In the genomic region with DNA sequence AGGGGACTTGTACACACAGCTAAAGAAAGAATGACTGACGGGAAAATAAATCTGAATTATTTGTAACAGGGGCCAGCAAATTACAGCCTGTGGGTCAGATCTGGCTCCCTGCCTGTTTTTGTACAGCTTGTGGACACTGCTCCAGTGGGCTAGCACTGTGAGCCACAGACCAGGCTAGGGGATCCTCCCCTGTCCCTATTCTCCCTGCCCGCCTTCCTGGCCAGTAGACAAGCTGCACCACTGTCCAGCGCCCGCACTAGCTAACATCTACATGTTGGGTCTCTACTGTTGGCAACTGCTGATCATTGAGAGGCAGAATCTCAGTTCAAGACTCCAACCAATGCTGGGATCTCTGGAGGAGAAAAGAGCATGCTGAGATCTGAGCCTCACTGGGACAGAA, we compare ENCODE assay signal across 27 cellular contexts. TPM values are rescaled to one million over a fixed set of nuclear protein-coding genes. Genes with fewer than 3 reads are reported as not detected.
DNase-seq lines count a peak whose midpoint lies in the region; ATAC-seq and TF ChIP-seq lines count a peak whose summit lies in the region.
"Had no signal": no experiment of that assay in that cellular context is flagged by ENCODE, and none has a peak within 500 bp of the region (broad histone marks: within the 10 kb centered on the region; RNA-seq: fewer than 3 reads in every experiment).

No MANE protein-coding gene starts in this region.

- DNase-seq in MCF 10A (ENCODE audit: unreplicated experiment) (no peak), mammary epithelial cell (no peak), endothelial cell (ENCODE audit: low spot score) (no peak), smooth muscle cell (lab: John Stamatoyannopoulos, UW; ENCODE audit: unreplicated experiment) (no peak), transverse colon (no peak), adrenal gland (no peak)
- no peak for DNase-seq in activated CD8-positive, alpha-beta T cell treated with anti-CD3 and anti-CD28 coated beads, Interleukin-2, amount 10 ng/mL, durations not matched to agents 7 days and 5 days
- DNase-seq: activated CD4-positive, alpha-beta T cell treated with anti-CD3 and anti-CD28 coated beads for 4 hours; activated T-cell treated with anti-CD3 and anti-CD28 coated beads, Interleukin-2, amount 50 U/mL, for 48 hours; amygdala; CD4-positive, alpha-beta memory T cell; foreskin keratinocyte; kidney; mesendoderm; naive thymus-derived CD8-positive, alpha-beta T cell; NCI-H1417 treated with DMSO at 0.1 percent for 48 hours; NCI-H510A treated with DMSO at 0.1 percent for 48 hours; posterior cingulate gyrus; SW 1271 had no signal

- H3K4me3 ChIP-seq in mammary epithelial cell (replicated peaks in 1 of 3; ENCODE audit: insufficient read depth in 1 of 3, low read depth in 2 of 3, low read length in 3 of 3): no peak overlapping the region
- no peak overlapping the region for H3K4me3 ChIP-seq in smooth muscle cell
- no peak overlapping the region for H3K4me3 ChIP-seq in transverse colon
- H3K4me3 ChIP-seq in adrenal gland: no peak overlapping the region
- H3K4me3 ChIP-seq: cardiac muscle cell, skin epidermis had no signal

- no peaks in the 10 kb centered on the region for H3F3A ChIP-seq in smooth muscle cell (ENCODE audit: low read depth)

- dilution Hi-C loops in mammary epithelial cell (cut with HindIII; ENCODE audit: low sequenced_read_pairs): loop anchor here (5.0 kb wide), 1 partner anchor 93 kb away; no protein-coding TSS in a partner anchor

- BruUV-seq in MCF 10A (replicated peaks; lab: Mats Ljungman, UMichigan): no TSS peak
- no TSS peak for BruUV-seq in mammary epithelial cell (replicated peaks; lab: Mats Ljungman, UMichigan)

- H3K27me3 ChIP-seq in mammary epithelial cell (ENCODE audit: insufficient read depth, low read length) (no peaks in the 10 kb centered on the region), smooth muscle cell (ENCODE audit: low read depth) (no peaks in the 10 kb centered on the region), transverse colon (no peaks in the 10 kb centered on the region), adrenal gland (no peaks in the 10 kb centered on the region)
- H3K27me3 ChIP-seq: cardiac muscle cell, foreskin keratinocyte had no signal

- WGBS in mammary epithelial cell (ENCODE audit: low coverage, missing lambda C conversion rate): 96% methylated on average over 4 of the region's 4 CpGs
- WGBS in smooth muscle cell (ENCODE audit: low lambda C conversion rate): 99% methylated on average over 4 of the region's 4 CpGs
- WGBS in transverse colon (ENCODE audit: low coverage in 1 of 2), 2 donors: 86 to 96% methylated on average over 1 to 4 of the region's 4 CpGs
- 95 to 100% (median 97%) methylated on average over 4 of the region's 4 CpGs for WGBS in adrenal gland, 4 donors

- CTCF ChIA-PET in MCF 10A (lab: Yijun Ruan, JAX): interaction anchor here (0.6 to 6.3 kb wide), 4 partner anchors 9 to 83 kb away, joined by 3 to 53 read pairs (median 14); no protein-coding TSS in a partner anchor
- CTCF ChIA-PET in mammary epithelial cell (lab: Charles Lee; ENCODE audit: low non-redundant PET): no interaction called here
- CTCF ChIA-PET in activated CD8-positive, alpha-beta T cell treated with anti-CD3 and anti-CD28 coated beads, Interleukin-2, amount 10 ng/mL, durations not matched to agents 7 days and 5 days (lab: Charles Lee): interaction anchor here (2.9 kb wide), 1 partner anchor 10 kb away, joined by 11 read pairs; no protein-coding TSS in a partner anchor

- ATAC-seq in activated CD8-positive, alpha-beta T cell treated with anti-CD3 and anti-CD28 coated beads, Interleukin-2, amount 10 ng/mL, durations not matched to agents 7 days and 5 days: no peak
- no peak for ATAC-seq in HG02571 (IDR thresholded peaks at IDR 0.05; ENCODE audit: unreplicated experiment)
- ATAC-seq: foreskin keratinocyte; naive thymus-derived CD8-positive, alpha-beta T cell had no signal

- H3K4me1 Mint-ChIP-seq in MCF 10A (ENCODE audit: insufficient read depth, unreplicated experiment) (peaks cover 27% of the 10 kb centered on the region), endothelial cell (ENCODE audit: unreplicated experiment) (peaks cover 3% of the 10 kb centered on the region)
- H3K4me1 Mint-ChIP-seq in activated CD8-positive, alpha-beta T cell treated with anti-CD3 and anti-CD28 coated beads, Interleukin-2, amount 10 ng/mL, durations not matched to agents 7 days and 5 days (ENCODE audit: low read depth): peaks cover 46% of the 10 kb centered on the region

- H3K9me3 Mint-ChIP-seq in MCF 10A (ENCODE audit: unreplicated experiment) (no peaks in the 10 kb centered on the region), endothelial cell (ENCODE audit: unreplicated experiment) (no peaks in the 10 kb centered on the region)
- H3K9me3 Mint-ChIP-seq in activated CD8-positive, alpha-beta T cell treated with anti-CD3 and anti-CD28 coated beads, Interleukin-2, amount 10 ng/mL, durations not matched to agents 7 days and 5 days (ENCODE audit: insufficient read depth): no peaks in the 10 kb centered on the region
- H3K9me3 Mint-ChIP-seq: naive thymus-derived CD8-positive, alpha-beta T cell; stimulated activated naive CD8-positive, alpha-beta T cell treated with anti-CD3 and anti-CD28 coated beads, Interleukin-15, Interleukin-2, amounts not matched to agents 100 ng/mL and 50 ng/mL, for 24 hours; type B pancreatic cell had no signal

- in situ Hi-C loops in mammary epithelial cell (cut with MboI; ENCODE audit: low sequenced_read_pairs in 2 of 2) (loop anchor here in 1 of 2 donors (25.0 kb wide), 1 partner anchor 412 kb away; no protein-coding TSS in a partner anchor), transverse colon (cut with MboI; ENCODE audit: low pct_ligation_motif_present in 1 of 4, low pct_unique_long_range_greater_than_20kb in 1 of 4, low sequenced_read_pairs in 3 of 4) (loop anchor here (25.0 kb wide), 2 partner anchors 262 to 412 kb away; no protein-coding TSS in a partner anchor)

- peaks cover 49% of the 10 kb centered on the region for H3K79me2 ChIP-seq in mammary epithelial cell (ENCODE audit: insufficient read depth, low read length)
- H3K79me2 ChIP-seq in smooth muscle cell (ENCODE audit: low read depth): peaks cover 38% of the 10 kb centered on the region

- H3K4me3 Mint-ChIP-seq in MCF 10A (ENCODE audit: unreplicated experiment) (no peak overlapping the region), endothelial cell (ENCODE audit: unreplicated experiment) (peak overlapping the region; percentile 44)
- H3K4me3 Mint-ChIP-seq in activated CD8-positive, alpha-beta T cell treated with anti-CD3 and anti-CD28 coated beads, Interleukin-2, amount 10 ng/mL, durations not matched to agents 7 days and 5 days: no peak overlapping the region
- H3K4me3 Mint-ChIP-seq: CD4-positive, alpha-beta memory T cell; naive thymus-derived CD8-positive, alpha-beta T cell; stimulated activated naive CD8-positive, alpha-beta T cell treated with anti-CD3 and anti-CD28 coated beads, Interleukin-15, Interleukin-2, amounts not matched to agents 100 ng/mL and 50 ng/mL, for 24 hours; type B pancreatic cell had no signal

- TF ChIP-seq EP300 in transverse colon (IDR thresholded peaks at IDR 0.05; ENCODE audit: low read depth): no peak

- peaks cover 21% of the 10 kb centered on the region for H3K36me3 ChIP-seq in mammary epithelial cell (ENCODE audit: insufficient read depth, low read length)
- H3K36me3 ChIP-seq in smooth muscle cell (ENCODE audit: low read depth): peaks cover 16% of the 10 kb centered on the region
- peaks cover 0 to 58% (median 25%) of the 10 kb centered on the region in 4 donors for H3K36me3 ChIP-seq in transverse colon
- H3K36me3 ChIP-seq in adrenal gland (replicated peaks in 1 of 2): peaks cover 0 to 59% of the 10 kb centered on the region in 2 donors

- TF ChIP-seq POLR2A in transverse colon (IDR thresholded peaks at IDR 0.05): no peak
- no peak for TF ChIP-seq POLR2A in adrenal gland (IDR thresholded peaks at IDR 0.05)

- H4K20me1 ChIP-seq in mammary epithelial cell (ENCODE audit: insufficient read depth, low read length): no peaks in the 10 kb centered on the region
- peaks cover 53% of the 10 kb centered on the region for H4K20me1 ChIP-seq in smooth muscle cell (ENCODE audit: low read depth)

- no peak overlapping the region for H2AFZ ChIP-seq in mammary epithelial cell (ENCODE audit: low read depth, low read length)
- no peak overlapping the region for H2AFZ ChIP-seq in smooth muscle cell (ENCODE audit: low read depth)

- H3K27ac Mint-ChIP-seq in MCF 10A (ENCODE audit: low read depth, unreplicated experiment) (peak overlapping the region; percentile 67), endothelial cell (ENCODE audit: unreplicated experiment) (no peak overlapping the region)
- peak overlapping the region; percentile 89 for H3K27ac Mint-ChIP-seq in activated CD8-positive, alpha-beta T cell treated with anti-CD3 and anti-CD28 coated beads, Interleukin-2, amount 10 ng/mL, durations not matched to agents 7 days and 5 days
- H3K27ac Mint-ChIP-seq: type B pancreatic cell had no signal

- POLR2A ChIA-PET in MCF 10A (lab: Yijun Ruan, JAX): interaction anchor here (1.6 kb wide), 1 partner anchor 9 kb away, joined by 6 read pairs; no protein-coding TSS in a partner anchor
- POLR2A ChIA-PET in activated CD8-positive, alpha-beta T cell treated with anti-CD3 and anti-CD28 coated beads, Interleukin-2, amount 10 ng/mL, durations not matched to agents 7 days and 5 days (lab: Charles Lee): interaction anchor here (0.6 to 0.8 kb wide), 2 partner anchors 9 to 1185 kb away, joined by 3 to 4 read pairs; no protein-coding TSS in a partner anchor

- no peak overlapping the region for H3K4me2 ChIP-seq in mammary epithelial cell (ENCODE audit: insufficient read depth, low read depth, low read length)
- H3K4me2 ChIP-seq in smooth muscle cell: no peak overlapping the region

- H3K36me3 Mint-ChIP-seq in MCF 10A (ENCODE audit: insufficient read depth, unreplicated experiment) (peaks cover 93% of the 10 kb centered on the region), endothelial cell (ENCODE audit: low read depth, unreplicated experiment) (peaks cover 28% of the 10 kb centered on the region)
- H3K36me3 Mint-ChIP-seq in activated CD8-positive, alpha-beta T cell treated with anti-CD3 and anti-CD28 coated beads, Interleukin-2, amount 10 ng/mL, durations not matched to agents 7 days and 5 days (ENCODE audit: low read depth): peaks cover 69% of the 10 kb centered on the region

- H3K27ac ChIP-seq in mammary epithelial cell (ENCODE audit: insufficient read depth, low read depth, low read length) (no peak overlapping the region), smooth muscle cell (ENCODE audit: low read depth) (peak overlapping the region; percentile 54), transverse colon (no peak overlapping the region), adrenal gland (no peak overlapping the region)
- H3K27ac ChIP-seq: cardiac muscle cell, epithelial cell of prostate, foreskin keratinocyte, HL-60, skin epidermis had no signal

- H3K4me1 ChIP-seq in mammary epithelial cell (ENCODE audit: insufficient read depth, low read length) (peaks cover 18% of the 10 kb centered on the region), smooth muscle cell (ENCODE audit: low read depth) (peaks cover 8% of the 10 kb centered on the region), transverse colon (peaks cover 2 to 14% (median 9%) of the 10 kb centered on the region in 4 donors), adrenal gland (replicated peaks in 1 of 2) (peaks cover 8 to 20% of the 10 kb centered on the region in 2 donors)

- H3K27me3 Mint-ChIP-seq in MCF 10A (ENCODE audit: insufficient read depth, unreplicated experiment): no peaks in the 10 kb centered on the region
- H3K27me3 Mint-ChIP-seq in activated CD8-positive, alpha-beta T cell treated with anti-CD3 and anti-CD28 coated beads, Interleukin-2, amount 10 ng/mL, durations not matched to agents 7 days and 5 days (ENCODE audit: low read depth): no peaks in the 10 kb centered on the region
- no peaks in the 10 kb centered on the region for H3K27me3 Mint-ChIP-seq in endothelial cell (ENCODE audit: unreplicated experiment)
- H3K27me3 Mint-ChIP-seq: CD4-positive, alpha-beta memory T cell; naive thymus-derived CD8-positive, alpha-beta T cell; stimulated activated naive CD8-positive, alpha-beta T cell treated with anti-CD3 and anti-CD28 coated beads, Interleukin-15, Interleukin-2, amounts not matched to agents 100 ng/mL and 50 ng/mL, for 24 hours; type B pancreatic cell had no signal

- H3K9me3 ChIP-seq in mammary epithelial cell (replicated peaks; ENCODE audit: insufficient read depth, low read length) (no peaks in the 10 kb centered on the region), smooth muscle cell (replicated peaks; ENCODE audit: low read depth) (no peaks in the 10 kb centered on the region), transverse colon (no peaks in the 10 kb centered on the region), adrenal gland (replicated peaks in 1 of 3) (no peaks in the 10 kb centered on the region)

- TF ChIP-seq CTCF in MCF 10A (IDR thresholded peaks at IDR 0.05; ENCODE audit: unreplicated experiment) (no peak), mammary epithelial cell (conservative IDR thresholded peaks at IDR 0.05 in 1 of 2, IDR thresholded peaks at IDR 0.05 in 1 of 2; ENCODE audit: extremely low read depth in 1 of 2, insufficient read depth in 1 of 2, low read depth in 1 of 2, low read length in 2 of 2) (no peak), endothelial cell (IDR thresholded peaks at IDR 0.05; ENCODE audit: unreplicated experiment) (no peak), smooth muscle cell (IDR thresholded peaks at IDR 0.05; ENCODE audit: borderline replicate concordance, insufficient read depth, poor library complexity, severe bottlenecking) (no peak), transverse colon (IDR thresholded peaks at IDR 0.05) (no peak), adrenal gland (IDR thresholded peaks at IDR 0.05) (no peak)

- H3K9ac ChIP-seq in mammary epithelial cell (ENCODE audit: insufficient read depth, low read length) (no peak overlapping the region), smooth muscle cell (ENCODE audit: low read depth) (no peak overlapping the region)

- intact Hi-C loops in MCF 10A (cut with micrococcal nuclease): no loop called here
- intact Hi-C loops in mammary epithelial cell (cut with micrococcal nuclease): no loop called here
- intact Hi-C loops in transverse colon (cut with DNase I; ENCODE audit: low total_unique reads): no loop called here
- intact Hi-C loops in adrenal gland (cut with DNase I): no loop called here

RNA-seq across cellular contexts. Expression of a gene that starts 10.7 kb away (rescaled TPM):
- total RNA-seq in MCF 10A (2022) (45.4 and 50.8 TPM in 2 replicates), mammary epithelial cell (10 to 100 TPM; 18.5 to 29.5 TPM), endothelial cell (ENCODE audit: unreplicated experiment) (28.2 TPM), smooth muscle cell (32.8 and 42.3 TPM in 2 replicates), transverse colon (10 to 100 TPM; 11.2 to 38.0 (median 26.2) TPM), adrenal gland (10 to 100 TPM; 24.6 to 37.4 (median 27.3) TPM)
- polyA plus RNA-seq in mammary epithelial cell (32.4 TPM), smooth muscle cell (33.1 and 37.6 TPM in 2 replicates), adrenal gland (10 to 100 TPM; 19.5 to 36.4 (median 21.9) TPM)
- 40.5 TPM for polyA minus RNA-seq in mammary epithelial cell
- 10 to 100 TPM; 19.1 to 19.9 TPM for total RNA-seq in activated CD8-positive, alpha-beta T cell treated with anti-CD3 and anti-CD28 coated beads, Interleukin-2, amount 10 ng/mL, durations not matched to agents 7 days and 5 days

RNA-seq across cellular contexts. Expression of a gene that starts 12.9 kb away (rescaled TPM):
- total RNA-seq in MCF 10A (2022) (11.1 and 14.7 TPM in 2 replicates), mammary epithelial cell (10 to 100 TPM in 1 of 2 donors, 1 to 10 TPM in 1; 5.5 to 14.2 TPM), endothelial cell (ENCODE audit: unreplicated experiment) (0.80 TPM), smooth muscle cell (3.9 and 4.4 TPM in 2 replicates), transverse colon (100 to 1,000 TPM in 1 of 4 donors, 10 to 100 TPM in 2, 1 to 10 TPM in 1; 9.8 to 216 (median 18.3) TPM), adrenal gland (10 to 100 TPM in 1 of 8 donors, 1 to 10 TPM in 6, under 1 TPM in 1; 0.91 to 13.0 (median 4.5) TPM)
- polyA plus RNA-seq in mammary epithelial cell (6.8 TPM), smooth muscle cell (6.0 and 7.4 TPM in 2 replicates), adrenal gland (1 to 10 TPM in 2 of 3 donors, under 1 TPM in 1; 0.59 to 2.8 (median 2.6) TPM)
- polyA minus RNA-seq in mammary epithelial cell: 19.3 TPM
- under 1 TPM in 1 of 2 experiments, not detected in 1; 0.10 TPM for total RNA-seq in activated CD8-positive, alpha-beta T cell treated with anti-CD3 and anti-CD28 coated beads, Interleukin-2, amount 10 ng/mL, durations not matched to agents 7 days and 5 days
- total RNA-seq: CD4-positive, alpha-beta memory T cell; naive thymus-derived CD8-positive, alpha-beta T cell had no signal
- polyA plus RNA-seq: CD4-positive, alpha-beta memory T cell; naive thymus-derived CD8-positive, alpha-beta T cell had no signal

RNA-seq across cellular contexts. Expression of a gene that starts 47.2 kb away (rescaled TPM):
- total RNA-seq in MCF 10A (2022): 0.37 TPM in 1 of 2 replicates, not detected in the other
- not detected for total RNA-seq in mammary epithelial cell
- not detected for polyA plus RNA-seq in mammary epithelial cell
- not detected for polyA minus RNA-seq in mammary epithelial cell
- total RNA-seq in activated CD8-positive, alpha-beta T cell treated with anti-CD3 and anti-CD28 coated beads, Interleukin-2, amount 10 ng/mL, durations not matched to agents 7 days and 5 days: not detected
- total RNA-seq in endothelial cell (ENCODE audit: unreplicated experiment): 1.7 TPM
- 0.67 TPM in 1 of 2 replicates, not detected in the other for total RNA-seq in smooth muscle cell
- polyA plus RNA-seq in smooth muscle cell: 0.58 TPM in 1 of 2 replicates, not detected in the other
- total RNA-seq in transverse colon: not detected
- total RNA-seq in adrenal gland: 1 to 10 TPM in 4 of 8 donors, under 1 TPM in 4; 0.51 to 2.8 (median 0.98) TPM
- polyA plus RNA-seq in adrenal gland: 1 to 10 TPM; 1.5 to 2.4 (median 2.4) TPM
- total RNA-seq: CD4-positive, alpha-beta memory T cell; dermis microvascular lymphatic vessel endothelial cell; foreskin keratinocyte; kidney; naive thymus-derived CD8-positive, alpha-beta T cell had no signal
- polyA plus RNA-seq: foreskin keratinocyte; naive thymus-derived CD8-positive, alpha-beta T cell had no signal
